27 cellular contexts compared by ENCODE assay signal in genomic region chr6:51663525-51663924, GRCh38.
"Had no signal": no experiment of that assay in that cellular context is flagged by ENCODE, and none has a peak within 500 bp of the region (broad histone marks: within the 10 kb centered on the region; RNA-seq: fewer than 3 reads in every experiment).

No MANE protein-coding gene starts in this region.

- H3K4me3 ChIP-seq: stomach, suprapubic skin, testis, thoracic aorta, thyroid gland, tibial artery, tibial nerve, transverse colon, upper lobe of left lung, upper lobe of right lung, uterus, vagina had no signal

- H3K9me3 ChIP-seq: stomach, suprapubic skin, testis, thoracic aorta, thyroid gland, tibial artery, tibial nerve, transverse colon, upper lobe of left lung, upper lobe of right lung, uterus, vagina had no signal

- DNase-seq: stimulated activated CD4-positive, alpha-beta T cell treated with anti-CD3 and anti-CD28 coated beads, Interleukin-2, amount 100 ng/mL, for 48 hours; stimulated activated CD4-positive, alpha-beta T cell treated with anti-CD3 and anti-CD28 coated beads, Interleukin-4, amount 100 ng/mL, for 1 hour; stimulated activated CD4-positive, alpha-beta T cell treated with anti-CD3 and anti-CD28 coated beads, Interleukin-4, amount 100 ng/mL, for 24 hours; stimulated activated CD4-positive, alpha-beta T cell treated with anti-CD3 and anti-CD28 coated beads, Interleukin-4, amount 100 ng/mL, for 4 hours; stimulated activated CD8-positive, alpha-beta memory T cell treated with anti-CD3 and anti-CD28 coated beads, Interleukin-4, amount 100 ng/mL, for 48 hours; stimulated activated naive B cell treated with anti-CD40 and anti-IgM and Interleukin-4, amounts not matched to agents 10 μg/mL and 1 μg/mL and 100 μg/mL, for 72 hours; stimulated activated naive CD4-positive, alpha-beta T cell; stimulated activated naive CD4-positive, alpha-beta T cell treated with Interleukin-2 at 50 U/mL for 16 hours; stimulated activated naive CD8-positive, alpha-beta T cell treated with anti-CD3 and anti-CD28 coated beads, Interleukin-15, amount 100 ng/mL, for 72 hours; stimulated activated naive CD8-positive, alpha-beta T cell treated with anti-CD3 and anti-CD28 coated beads, Interleukin-15, Interleukin-2, amounts not matched to agents 100 U/mL and 50 U/mL, for 24 hours; stomach; substantia nigra; testis; thyroid gland; tibial artery; transverse colon; trophoblast cell; upper lobe of left lung; upper lobe of right lung; uterus had no signal

- H3K4me1 ChIP-seq: stomach, suprapubic skin, testis, thyroid gland, tibial artery, tibial nerve, transverse colon, upper lobe of left lung, upper lobe of right lung, uterus, vagina had no signal

- H3K27me3 ChIP-seq: stomach, suprapubic skin, testis, thyroid gland, tibial artery, tibial nerve, transverse colon, upper lobe of left lung, upper lobe of right lung, uterus, vagina had no signal

- H3K36me3 ChIP-seq: stomach, suprapubic skin, thoracic aorta, thyroid gland, tibial artery, tibial nerve, transverse colon, upper lobe of left lung, upper lobe of right lung, uterus, vagina had no signal

- H3K27ac ChIP-seq: stomach, suprapubic skin, testis, thoracic aorta, thyroid gland, tibial artery, tibial nerve, transverse colon, upper lobe of left lung, upper lobe of right lung, uterus, vagina had no signal

- ATAC-seq: stimulated activated effector memory CD8-positive, alpha-beta T cell treated with anti-CD3 and anti-CD28 coated beads, Interleukin-12 subunit alpha, Interleukin-12 subunit beta, amount 100 ng/mL, for 72 hours; stimulated activated memory B cell treated with anti-CD40 and anti-IgM and Interleukin-4, amounts not matched to agents 10 μg/mL and 1 μg/mL and 100 μg/mL, for 72 hours; stimulated activated naive B cell treated with anti-CD40 and anti-IgM and Interleukin-4, amounts not matched to agents 10 μg/mL and 1 μg/mL and 100 μg/mL, for 72 hours; stimulated activated naive CD8-positive, alpha-beta T cell treated with anti-CD3 and anti-CD28 coated beads, Interleukin-15, amount 100 ng/mL, for 72 hours; stimulated activated naive CD8-positive, alpha-beta T cell treated with anti-CD3 and anti-CD28 coated beads, Interleukin-15, Interleukin-2, amounts not matched to agents 100 U/mL and 50 U/mL, for 24 hours; upper lobe of right lung had no signal

- FAIRE-seq: urothelium cell line had no signal
